ENCODE assay signal across 8 cellular contexts in the genomic region with DNA sequence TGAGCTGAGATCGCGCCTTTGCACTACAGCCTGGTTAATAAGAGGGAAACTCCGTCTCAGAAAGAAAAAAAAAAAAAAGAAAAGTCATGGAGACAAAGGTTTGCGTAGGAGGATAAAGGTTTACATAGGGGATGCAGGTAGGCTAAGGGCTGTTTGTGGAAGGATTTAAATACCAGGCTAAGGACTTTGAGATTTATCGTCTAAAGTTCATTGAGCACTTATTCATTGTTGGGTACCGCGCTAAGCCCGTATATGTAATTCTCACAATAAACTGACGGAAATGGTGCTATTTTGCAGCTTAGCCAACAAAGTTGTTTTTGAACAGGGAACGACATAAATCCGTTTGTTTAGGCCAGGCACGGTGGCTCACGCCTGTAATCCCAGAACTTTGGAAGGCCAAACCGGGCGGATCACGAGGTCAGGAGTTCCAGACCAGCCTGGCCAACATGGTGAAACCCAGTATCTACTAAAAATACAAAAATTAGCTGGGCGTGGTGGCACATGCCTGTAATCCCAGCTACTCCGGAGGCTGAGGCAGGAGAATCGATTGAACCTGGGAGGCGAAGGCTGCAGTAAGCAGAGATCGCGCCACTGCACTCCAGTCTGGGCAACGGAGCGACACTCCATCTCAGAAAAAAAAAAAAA. TPM values are rescaled to one million over a fixed set of nuclear protein-coding genes. Genes with fewer than 3 reads are reported as not detected.
DNase-seq lines count a peak whose midpoint lies in the region; ATAC-seq and TF ChIP-seq lines count a peak whose summit lies in the region.
"Not testable (repeated sequence)": the region's sequence is repeated elsewhere in the genome, so short reads cannot be mapped to it uniquely, and the experiment has no call there.

No MANE protein-coding gene starts in this region.

- H3K9me3 Mint-ChIP-seq in T-helper 2 cell treated with Interferon-gamma antibody and Interleukin-4, amounts not matched to agents 5 μg/mL and 100 μg/mL, for 36 hours; activated naive CD4-positive, alpha-beta T cell treated with anti-CD3 and anti-CD28 coated beads, Interleukin-2, amount 50 U/mL, for 72 hours; effector memory CD8-positive, alpha-beta T cell; immature natural killer cell; neural progenitor cell; stimulated activated memory B cell treated with anti-CD40 and anti-IgM and Interleukin-4, amounts not matched to agents 10 μg/mL and 1 μg/mL and 100 μg/mL, for 72 hours: not testable (repeated sequence)

- H3K36me3 Mint-ChIP-seq in T-helper 2 cell treated with Interferon-gamma antibody and Interleukin-4, amounts not matched to agents 5 μg/mL and 100 μg/mL, for 36 hours (ENCODE audit: low read depth), result peaks cover 15% of the 10 kb centered on the region
- H3K36me3 Mint-ChIP-seq in activated naive CD4-positive, alpha-beta T cell treated with anti-CD3 and anti-CD28 coated beads, Interleukin-2, amount 50 U/mL, for 72 hours, result peaks cover 24% of the 10 kb centered on the region in 2 donors
- H3K36me3 Mint-ChIP-seq in effector memory CD8-positive, alpha-beta T cell (ENCODE audit: insufficient read depth), result peaks cover 40% of the 10 kb centered on the region
- H3K36me3 Mint-ChIP-seq in immature natural killer cell, result not testable (repeated sequence)
- H3K36me3 Mint-ChIP-seq in neural progenitor cell, result peaks cover 12% of the 10 kb centered on the region
- H3K36me3 Mint-ChIP-seq in stimulated activated memory B cell treated with anti-CD40 and anti-IgM and Interleukin-4, amounts not matched to agents 10 μg/mL and 1 μg/mL and 100 μg/mL, for 72 hours, result peaks cover 15% of the 10 kb centered on the region

- H3K9me3 ChIP-seq in HUES64 (ENCODE audit: insufficient read depth, low read depth, low read length); neural progenitor cell (ENCODE audit: low read depth): not testable (repeated sequence)

- not testable (repeated sequence) for H3K27me3 Mint-ChIP-seq in T-helper 2 cell treated with Interferon-gamma antibody and Interleukin-4, amounts not matched to agents 5 μg/mL and 100 μg/mL, for 36 hours (ENCODE audit: low read depth); effector memory CD8-positive, alpha-beta T cell; stimulated activated memory B cell treated with anti-CD40 and anti-IgM and Interleukin-4, amounts not matched to agents 10 μg/mL and 1 μg/mL and 100 μg/mL, for 72 hours
- H3K27me3 Mint-ChIP-seq in immature natural killer cell (ENCODE audit: low read depth in 3 of 3) (peaks cover 23 to 36% (median 26%) of the 10 kb centered on the region in 3 donors), neural progenitor cell (ENCODE audit: insufficient read depth, low read depth) (peaks cover 16% of the 10 kb centered on the region)

- H3K4me3 ChIP-seq in HUES64 (ENCODE audit: low read length) (peak overlapping the region; percentile 68), neural progenitor cell (peak overlapping the region; percentile 92)

- peak overlapping the region; percentile 100 for H3K4me3 Mint-ChIP-seq in T-helper 2 cell treated with Interferon-gamma antibody and Interleukin-4, amounts not matched to agents 5 μg/mL and 100 μg/mL, for 36 hours
- peak overlapping the region; percentile 91 to 99 for H3K4me3 Mint-ChIP-seq in effector memory CD8-positive, alpha-beta T cell
- H3K4me3 Mint-ChIP-seq in immature natural killer cell (peak overlapping the region; percentile 32 to 100 (median 92)), neural progenitor cell (peak overlapping the region; percentile 91)
- peak overlapping the region; percentile 74 for H3K4me3 Mint-ChIP-seq in stimulated activated memory B cell treated with anti-CD40 and anti-IgM and Interleukin-4, amounts not matched to agents 10 μg/mL and 1 μg/mL and 100 μg/mL, for 72 hours

- not testable (repeated sequence) for H3K36me3 ChIP-seq in HUES64 (ENCODE audit: insufficient read depth, low read length); neural progenitor cell

- peaks cover 22% of the 10 kb centered on the region for H3F3A ChIP-seq in neural progenitor cell (ENCODE audit: low read depth)

- H2AFZ ChIP-seq in neural progenitor cell (replicated peaks), result not testable (repeated sequence)

- H3K27ac ChIP-seq in C4-2B (peak overlapping the region; percentile 96; the same call in 1 of the 2 replicates), HUES64 (ENCODE audit: low read depth, low read length) (peak overlapping the region; percentile 86; the same call in 1 of the 2 replicates), neural progenitor cell (peak overlapping the region; percentile 78)

- H3K9ac ChIP-seq in HUES64 (ENCODE audit: low read depth, low read length), result peak overlapping the region; percentile 83
- not testable (repeated sequence) for H3K9ac ChIP-seq in neural progenitor cell

- peak overlapping the region; percentile 82 for H3K27ac Mint-ChIP-seq in T-helper 2 cell treated with Interferon-gamma antibody and Interleukin-4, amounts not matched to agents 5 μg/mL and 100 μg/mL, for 36 hours
- peak overlapping the region; percentile 36 to 100 for H3K27ac Mint-ChIP-seq in activated naive CD4-positive, alpha-beta T cell treated with anti-CD3 and anti-CD28 coated beads, Interleukin-2, amount 50 U/mL, for 72 hours
- H3K27ac Mint-ChIP-seq in effector memory CD8-positive, alpha-beta T cell, result peak overlapping the region in 1 of 2 donors; percentile 100
- H3K27ac Mint-ChIP-seq in immature natural killer cell (peak overlapping the region in 5 of 6 donors; percentile 68 to 99 (median 79)), neural progenitor cell (peak overlapping the region; percentile 85)
- H3K27ac Mint-ChIP-seq in stimulated activated memory B cell treated with anti-CD40 and anti-IgM and Interleukin-4, amounts not matched to agents 10 μg/mL and 1 μg/mL and 100 μg/mL, for 72 hours, result peak overlapping the region; percentile 99

- H3K27me3 ChIP-seq in HUES64 (ENCODE audit: insufficient read depth, low read length); neural progenitor cell: not testable (repeated sequence)

- ATAC-seq in activated naive CD4-positive, alpha-beta T cell treated with anti-CD3 and anti-CD28 coated beads, Interleukin-2, amount 50 U/mL, for 72 hours; effector memory CD8-positive, alpha-beta T cell (replicated peaks); stimulated activated memory B cell treated with anti-CD40 and anti-IgM and Interleukin-4, amounts not matched to agents 10 μg/mL and 1 μg/mL and 100 μg/mL, for 72 hours: not testable (repeated sequence)

- peaks cover 42% of the 10 kb centered on the region for H3K79me2 ChIP-seq in neural progenitor cell (ENCODE audit: low read depth)

- not testable (repeated sequence) for TF ChIP-seq CTCF in C4-2B (conservative IDR thresholded peaks at IDR 0.05); neural progenitor cell (IDR thresholded peaks at IDR 0.05)

- DNase-seq in T-helper 2 cell treated with Interferon-gamma antibody and Interleukin-4, amounts not matched to agents 5 μg/mL and 100 μg/mL, for 36 hours (ENCODE audit: low spot score); activated naive CD4-positive, alpha-beta T cell treated with anti-CD3 and anti-CD28 coated beads, Interleukin-2, amount 50 U/mL, for 72 hours (ENCODE audit: low spot score in 2 of 2); effector memory CD8-positive, alpha-beta T cell; immature natural killer cell; neural progenitor cell (ENCODE audit: low spot score): not testable (repeated sequence)

- peak overlapping the region; percentile 95 for H3K4me2 ChIP-seq in neural progenitor cell

- H3K4me1 Mint-ChIP-seq in T-helper 2 cell treated with Interferon-gamma antibody and Interleukin-4, amounts not matched to agents 5 μg/mL and 100 μg/mL, for 36 hours (ENCODE audit: low read depth), result peaks cover 22% of the 10 kb centered on the region
- peaks cover 21 to 28% of the 10 kb centered on the region in 2 donors for H3K4me1 Mint-ChIP-seq in effector memory CD8-positive, alpha-beta T cell (ENCODE audit: low read depth in 2 of 2)
- peaks cover 36 to 37% of the 10 kb centered on the region in 2 donors for H3K4me1 Mint-ChIP-seq in immature natural killer cell
- H3K4me1 Mint-ChIP-seq in neural progenitor cell, result peaks cover 27% of the 10 kb centered on the region
- H3K4me1 Mint-ChIP-seq in stimulated activated memory B cell treated with anti-CD40 and anti-IgM and Interleukin-4, amounts not matched to agents 10 μg/mL and 1 μg/mL and 100 μg/mL, for 72 hours, result peaks cover 26% of the 10 kb centered on the region

- peaks cover 30% of the 10 kb centered on the region for H4K20me1 ChIP-seq in neural progenitor cell (ENCODE audit: low read depth)

- H3K4me1 ChIP-seq in HUES64 (ENCODE audit: insufficient read depth, low read length) (peaks cover 13% of the 10 kb centered on the region), neural progenitor cell (peaks cover 24% of the 10 kb centered on the region)

- WGBS in HUES64, result 85% methylated on average over 24 of the region's 24 CpGs

RNA-seq across cellular contexts. Expression of gene MORF4L1, which starts 1.1 kb away (rescaled TPM):
- polyA plus RNA-seq in HUES64 (2013, experiment 1 of 2), result 438 TPM
- polyA plus RNA-seq in HUES64 (2013, experiment 2 of 2), result 447 TPM
- total RNA-seq in activated naive CD4-positive, alpha-beta T cell treated with anti-CD3 and anti-CD28 coated beads, Interleukin-2, amount 50 U/mL, for 72 hours, result 100 to 1,000 TPM; 239 to 287 TPM
- 100 to 1,000 TPM; 235 to 280 (median 253) TPM for polyA plus RNA-seq in immature natural killer cell
- 633 and 930 TPM in 2 replicates for total RNA-seq in neural progenitor cell (ENCODE audit: low replicate concordance)
